1 cellular context compared by ENCODE assay signal in genomic region chr11:65903068-65903481, GRCh38.
TF ChIP-seq lines count a peak whose summit lies in the region.

No MANE protein-coding gene starts in this region.

TF ChIP-seq in K562, 482 proteins besides CTCF, POLR2A, EP300 and RAD21 (continued from another document):
- TF ChIP-seq BCLAF1 (IDR thresholded peaks at IDR 0.05; ENCODE audit: borderline replicate concordance in 1 of 2, control insufficient read depth in 1 of 2, low read depth in 2 of 2, low read length in 1 of 2) = 0 out of 4 replicates have a peak, but pooled peaks of 1 of the 2 experiments have one; percentile 25
- TF ChIP-seq PRDM10 (IDR thresholded peaks at IDR 0.05; ENCODE audit: partially characterized antibody) = peak; percentile 40
- TF ChIP-seq NEUROD1 (IDR thresholded peaks at IDR 0.05; ENCODE audit: borderline replicate concordance, low read depth, low read length, partially characterized antibody) = peak; percentile 41
- no peak for TF ChIP-seq ZNF140 (CRISPR knock-in tag; IDR thresholded peaks at IDR 0.05)
- TF ChIP-seq FOXJ2 (tag; IDR thresholded peaks at IDR 0.05) = no peak
- no peak for TF ChIP-seq FOXP4 (CRISPR knock-in tag; IDR thresholded peaks at IDR 0.05; ENCODE audit: borderline replicate concordance)
- 0 out of 4 replicates have a peak, but pooled peaks of 1 of the 2 experiments have one; percentile 8 for TF ChIP-seq MNT (conservative IDR thresholded peaks at IDR 0.05)
- 0 out of 2 replicates have a peak, but pooled peaks have one; percentile 17 for TF ChIP-seq ZNF668 (CRISPR knock-in tag; IDR thresholded peaks at IDR 0.05)
- peak in 1 of 2 experiments; percentile 15; a peak in 1 of 4 replicates for TF ChIP-seq HDAC1 (IDR thresholded peaks at IDR 0.05)
- no peak for TF ChIP-seq BCOR (IDR thresholded peaks at IDR 0.05)
- no peak for TF ChIP-seq ZBTB17 (CRISPR knock-in tag; IDR thresholded peaks at IDR 0.05)
- TF ChIP-seq ZSCAN29 (IDR thresholded peaks at IDR 0.05) = no peak
- 0 out of 2 replicates have a peak, but pooled peaks have one; percentile 45 for TF ChIP-seq ZNF431 (CRISPR knock-in tag; IDR thresholded peaks at IDR 0.05)
- TF ChIP-seq ZEB2 (IDR thresholded peaks at IDR 0.05) = peak; percentile 30; the same call in 1 of the 2 replicates
